In genomic region chr1:200893411-200893901, GRCh38 we compare ENCODE assay signal across 19 cellular contexts. TPM values are rescaled to one million over a fixed set of nuclear protein-coding genes. Genes with fewer than 3 reads are reported as not detected.
A peak's percentile ranks its signal among the peaks of the same experiment; 100 is the strongest.
DNase-seq lines count a peak whose midpoint lies in the region; ATAC-seq and TF ChIP-seq lines count a peak whose summit lies in the region.
"Had no signal": no experiment of that assay in that cellular context is flagged by ENCODE, and none has a peak within 500 bp of the region (broad histone marks: within the 10 kb centered on the region; RNA-seq: fewer than 3 reads in every experiment).

No MANE protein-coding gene starts in this region.

- peaks cover 64% of the 10 kb centered on the region for H3K36me3 Mint-ChIP-seq in Caco-2 (ENCODE audit: insufficient read depth, unreplicated experiment)
- H3K36me3 Mint-ChIP-seq in CD14-positive monocyte: no peaks in the 10 kb centered on the region

- peak overlapping the region; percentile 97 for H3K4me3 Mint-ChIP-seq in Caco-2 (ENCODE audit: unreplicated experiment)
- no peak overlapping the region for H3K4me3 Mint-ChIP-seq in CD14-positive monocyte
- H3K4me3 Mint-ChIP-seq: activated T-helper 1 cell treated with anti-CD3 and anti-CD28 coated beads, Interleukin-12 subunit alpha, Interleukin-12 subunit beta, Interleukin-2, Interleukin-4 antibody, amounts not matched to agents 30 ng/mL and 10 ng/mL and 1 ng/mL, durations not matched to agents 14 hours and 24 hours and 36 hours; dendritic cell treated with granulocyte-macrophage colony-stimulating factor and Interleukin-4, amounts not matched to agents 40 ng/mL and 50 ng/mL, for 4 days; HFFc6 had no signal

- H3K36me3 ChIP-seq in Caco-2 (ENCODE audit: control insufficient read depth, insufficient read depth, low read length) (no peaks in the 10 kb centered on the region; the same call in 1 of the 2 replicates), mucosa of stomach (ENCODE audit: control insufficient read depth, insufficient read depth, low read length) (peaks cover 11% of the 10 kb centered on the region), heart right ventricle (no peaks in the 10 kb centered on the region)

- H3K4me3 ChIP-seq in Caco-2 (ENCODE audit: low read depth, low read length): peak overlapping the region; percentile 73
- peak overlapping the region; percentile 95 for H3K4me3 ChIP-seq in mucosa of stomach (ENCODE audit: low read length)
- no peak overlapping the region for H3K4me3 ChIP-seq in heart right ventricle
- H3K4me3 ChIP-seq: skin epidermis had no signal

- no peaks in the 10 kb centered on the region for H3K27me3 ChIP-seq in Caco-2 (replicated peaks; ENCODE audit: control insufficient read depth, insufficient read depth, low read length)
- peaks cover 5% of the 10 kb centered on the region for H3K27me3 ChIP-seq in mucosa of stomach (ENCODE audit: control insufficient read depth, insufficient read depth, low read length)
- peaks cover 0 to 51% (median 39%) of the 10 kb centered on the region in 7 donors for H3K27me3 ChIP-seq in heart right ventricle

- peak overlapping the region; percentile 94 for H3K27ac ChIP-seq in epithelial cell of prostate
- H3K27ac ChIP-seq in heart right ventricle: no peak overlapping the region

- no TSS peak for BruUV-seq in Caco-2 (replicated peaks; lab: Mats Ljungman, UMichigan)

- DNase-seq in Caco-2: peak; percentile 75 to 89
- peak; percentile 68 for DNase-seq in LoVo (ENCODE audit: low spot score)
- no peak for DNase-seq in epithelial cell of prostate (ENCODE audit: low read depth, low spot score)
- DNase-seq in CD14-positive monocyte (ENCODE audit: low spot score): no peak
- DNase-seq in HCEC 1CT: no peak
- DNase-seq in heart right ventricle: no peak
- DNase-seq in medulla oblongata (ENCODE audit: extremely low spot score): no peak
- DNase-seq: activated CD4-positive, alpha-beta T cell treated with anti-CD3 and anti-CD28 coated beads, Interleukin-2, amount 50 U/mL, for 1 hour; anterior cingulate cortex; foreskin fibroblast; HFFc6; NCI-H1417 treated with DMSO at 0.1 percent for 48 hours; NCI-H510A; occipital lobe; T-helper 9 cell had no signal

- H3K27me3 Mint-ChIP-seq in Caco-2 (ENCODE audit: insufficient read depth, unreplicated experiment) (no peaks in the 10 kb centered on the region), CD14-positive monocyte (ENCODE audit: low read depth in 3 of 3) (peaks cover 19 to 38% (median 25%) of the 10 kb centered on the region in 3 donors)

- CTCF ChIA-PET in Caco-2 (lab: Charles Lee): no interaction called here

- no peaks in the 10 kb centered on the region for H3K9me3 Mint-ChIP-seq in Caco-2 (ENCODE audit: unreplicated experiment)
- peaks cover 0 to 10% (median 0%) of the 10 kb centered on the region in 7 donors for H3K9me3 Mint-ChIP-seq in CD14-positive monocyte
- H3K9me3 Mint-ChIP-seq: activated T-helper 1 cell treated with anti-CD3 and anti-CD28 coated beads, Interleukin-12 subunit alpha, Interleukin-12 subunit beta, Interleukin-2, Interleukin-4 antibody, amounts not matched to agents 30 ng/mL and 10 ng/mL and 1 ng/mL, durations not matched to agents 14 hours and 24 hours and 36 hours; dendritic cell treated with granulocyte-macrophage colony-stimulating factor and Interleukin-4, amounts not matched to agents 40 ng/mL and 50 ng/mL, for 4 days; HFFc6 had no signal

- peaks cover 40% of the 10 kb centered on the region for H3K4me1 Mint-ChIP-seq in Caco-2 (ENCODE audit: low read depth, unreplicated experiment)
- H3K4me1 Mint-ChIP-seq in CD14-positive monocyte: peaks cover 52% of the 10 kb centered on the region

- ATAC-seq in heart right ventricle: no peak

- TF ChIP-seq CTCF in Caco-2 (IDR thresholded peaks at IDR 0.05; ENCODE audit: insufficient read depth in 1 of 2, low read depth in 1 of 2, low read length in 1 of 2, severe bottlenecking in 1 of 2, unreplicated experiment in 1 of 2) (no peak), CD14-positive monocyte (IDR thresholded peaks at IDR 0.05) (no peak), heart right ventricle (IDR thresholded peaks at IDR 0.05) (no peak)

- intact Hi-C loops in Caco-2 (cut with micrococcal nuclease; ENCODE audit: unreplicated experiment): loop anchor here (5.0 kb wide), 3 partner anchors 129 to 226 kb away; partner anchors contain the start of genes CACNA1S, DDX59 and KIF21B
- intact Hi-C loops in CD14-positive monocyte (cut with micrococcal nuclease): no loop called here
- intact Hi-C loops in heart right ventricle (cut with DNase I): no loop called here

- 81 to 93% methylated on average over 6 of the region's 6 CpGs for WGBS in heart right ventricle, 2 donors

- H3K9ac ChIP-seq in mucosa of stomach (ENCODE audit: low read length): peak overlapping the region; percentile 99

- H3K9me3 ChIP-seq in Caco-2 (no peaks in the 10 kb centered on the region), mucosa of stomach (ENCODE audit: control insufficient read depth, low read length) (no peaks in the 10 kb centered on the region), heart right ventricle (no peaks in the 10 kb centered on the region)

- POLR2A ChIA-PET in Caco-2 (lab: Charles Lee): interaction anchor here (0.6 to 1.5 kb wide), 3 partner anchors 14 to 597 kb away, joined by 3 to 8 read pairs (median 5); no protein-coding TSS in a partner anchor

- peaks cover 30% of the 10 kb centered on the region for H3K4me1 ChIP-seq in Caco-2
- H3K4me1 ChIP-seq in mucosa of stomach (ENCODE audit: control insufficient read depth, insufficient read depth, low read length): peaks cover 53% of the 10 kb centered on the region
- peaks cover 4 to 26% (median 13%) of the 10 kb centered on the region in 9 donors for H3K4me1 ChIP-seq in heart right ventricle

- peak overlapping the region; percentile 94 for H3K27ac Mint-ChIP-seq in Caco-2 (ENCODE audit: unreplicated experiment)
- H3K27ac Mint-ChIP-seq in CD14-positive monocyte: peak overlapping the region in 1 of 7 donors; percentile 77
- H3K27ac Mint-ChIP-seq: activated T-helper 1 cell treated with anti-CD3 and anti-CD28 coated beads, Interleukin-12 subunit alpha, Interleukin-12 subunit beta, Interleukin-2, Interleukin-4 antibody, amounts not matched to agents 30 ng/mL and 10 ng/mL and 1 ng/mL, durations not matched to agents 14 hours and 24 hours and 36 hours; dendritic cell treated with granulocyte-macrophage colony-stimulating factor and Interleukin-4, amounts not matched to agents 40 ng/mL and 50 ng/mL, for 4 days; HFFc6 had no signal

RNA-seq across cellular contexts. Expression of gene INAVA, which starts 1.2 kb away (rescaled TPM):
- 112 and 123 TPM in 2 replicates for total RNA-seq in Caco-2 (2022)
- polyA plus RNA-seq in CD14-positive monocyte: not detected
- under 1 TPM in 3 of 10 donors, not detected in 7; 0.08 to 0.21 (median 0.11) TPM for total RNA-seq in heart right ventricle
- under 1 TPM; 0.01 to 0.29 TPM for polyA plus RNA-seq in heart right ventricle
- total RNA-seq: HFFc6 had no signal

RNA-seq across cellular contexts. Expression of gene GPR25, which starts 20.7 kb away (rescaled TPM):
- total RNA-seq in Caco-2 (2022) (not detected in 2 replicates), heart right ventricle (not detected)
- polyA plus RNA-seq in CD14-positive monocyte (under 1 TPM in 1 of 2 donors, not detected in 1; 0.13 TPM), heart right ventricle (not detected)
- total RNA-seq: activated T-helper 1 cell treated with anti-CD3 and anti-CD28 coated beads, Interleukin-12 subunit alpha, Interleukin-12 subunit beta, Interleukin-2, Interleukin-4 antibody, amounts not matched to agents 30 ng/mL and 10 ng/mL and 1 ng/mL, durations not matched to agents 14 hours and 24 hours and 36 hours; HFFc6; occipital lobe had no signal

Comparison
In these comparisons a context has a peak if more than half of its experiments do, and no peak if none do; other contexts are left out.
1. DNase-seq: peak in Caco-2 (2 of 2) and LoVo (single experiment); none in epithelial cell of prostate (single experiment), CD14-positive monocyte (single experiment), HCEC 1CT (single experiment), heart right ventricle (0 of 2) and medulla oblongata (single experiment).
2. H3K4me3 ChIP-seq: peak in Caco-2 (single experiment) and mucosa of stomach (single experiment); none in heart right ventricle (0 of 10).
3. RNA of gene INAVA, which starts 1.2 kb away (total RNA-seq): 112 to 123 TPM in Caco-2; 0.08 to 0.21 TPM in heart right ventricle; every median in the first group is over 10 times any median in the second.